ENCODE assay signal across 10 cellular contexts in genomic region chr5:168292783-168293696, GRCh38. TPM values are rescaled to one million over a fixed set of nuclear protein-coding genes. Genes with fewer than 3 reads are reported as not detected.
DNase-seq lines count a peak whose midpoint lies in the region; ATAC-seq and TF ChIP-seq lines count a peak whose summit lies in the region.
"Had no signal": no experiment of that assay in that cellular context is flagged by ENCODE, and none has a peak within 500 bp of the region (broad histone marks: within the 10 kb centered on the region; RNA-seq: fewer than 3 reads in every experiment).

No MANE protein-coding gene starts in this region.

- no peaks in the 10 kb centered on the region for H3K9me3 Mint-ChIP-seq in neural crest cell

- TF ChIP-seq CTCF in epithelial cell of esophagus (IDR thresholded peaks at IDR 0.05; ENCODE audit: insufficient read depth, low read depth, low read length, missing control alignments): no peak
- no peak for TF ChIP-seq CTCF in neural crest cell (conservative IDR thresholded peaks at IDR 0.05)

- H3K4me3 ChIP-seq in NT2/D1 (ENCODE audit: insufficient read length, low read depth) (peak overlapping the region; percentile 28), epithelial cell of esophagus (ENCODE audit: low read length) (peak overlapping the region; percentile 63)

- peak overlapping the region; percentile 64; the same call in 1 of the 2 replicates for H3K9ac ChIP-seq in ES-I3 (ENCODE audit: low read depth, low read length)
- peak overlapping the region; percentile 32 for H3K9ac ChIP-seq in NT2/D1 (ENCODE audit: insufficient read length, low read depth)

- H3K4me3 Mint-ChIP-seq in neural crest cell: peak overlapping the region; percentile 80

- peaks cover 26% of the 10 kb centered on the region for H3K4me1 Mint-ChIP-seq in neural crest cell

- H3K27ac Mint-ChIP-seq in neural crest cell (ENCODE audit: unreplicated experiment): no peak overlapping the region

- H3K27me3 ChIP-seq in NT2/D1 (ENCODE audit: insufficient read depth, insufficient read length): no peaks in the 10 kb centered on the region

- H3K27me3 Mint-ChIP-seq in neural crest cell (ENCODE audit: low read depth): peaks cover 23% of the 10 kb centered on the region

- H3K36me3 Mint-ChIP-seq in neural crest cell (ENCODE audit: low read depth): no peaks in the 10 kb centered on the region

- ATAC-seq in HG03135 (IDR thresholded peaks at IDR 0.05; ENCODE audit: unreplicated experiment) (no peak), HG03571 (IDR thresholded peaks at IDR 0.05; ENCODE audit: unreplicated experiment) (no peak)

- H3K9me3 ChIP-seq in ES-I3 (ENCODE audit: control insufficient read depth, insufficient read depth, low read length) (no peaks in the 10 kb centered on the region), NT2/D1 (ENCODE audit: insufficient read depth, low read length) (no peaks in the 10 kb centered on the region)
- H3K9me3 ChIP-seq: spleen had no signal

- DNase-seq in NT2/D1 (ENCODE audit: low read depth, low spot score) (no peak), epithelial cell of esophagus (ENCODE audit: low read depth) (no peak), neural crest cell (ENCODE audit: low read depth, low spot score) (no peak), AML-193 (lab: John Stamatoyannopoulos, UW) (no peak)
- DNase-seq in effector CD4-positive, alpha-beta T cell: no peak
- DNase-seq: NCI-H2107, spleen had no signal

- H3K36me3 ChIP-seq in ES-I3 (ENCODE audit: insufficient read depth, low read length): no peaks in the 10 kb centered on the region
- H3K36me3 ChIP-seq in NT2/D1 (ENCODE audit: insufficient read depth, insufficient read length, low read length): peaks cover 18% of the 10 kb centered on the region
- H3K36me3 ChIP-seq: spleen had no signal

- H3K4me1 ChIP-seq in ES-I3 (ENCODE audit: insufficient read depth, low read length) (peaks cover 25% of the 10 kb centered on the region), NT2/D1 (ENCODE audit: insufficient read depth, insufficient read length) (peaks cover 8% of the 10 kb centered on the region)

RNA-seq across cellular contexts. Expression of gene WWC1, which starts 1.6 kb away (rescaled TPM):
- 13.3 and 13.7 TPM in 2 replicates for total RNA-seq in neural crest cell
